In the genomic region with DNA sequence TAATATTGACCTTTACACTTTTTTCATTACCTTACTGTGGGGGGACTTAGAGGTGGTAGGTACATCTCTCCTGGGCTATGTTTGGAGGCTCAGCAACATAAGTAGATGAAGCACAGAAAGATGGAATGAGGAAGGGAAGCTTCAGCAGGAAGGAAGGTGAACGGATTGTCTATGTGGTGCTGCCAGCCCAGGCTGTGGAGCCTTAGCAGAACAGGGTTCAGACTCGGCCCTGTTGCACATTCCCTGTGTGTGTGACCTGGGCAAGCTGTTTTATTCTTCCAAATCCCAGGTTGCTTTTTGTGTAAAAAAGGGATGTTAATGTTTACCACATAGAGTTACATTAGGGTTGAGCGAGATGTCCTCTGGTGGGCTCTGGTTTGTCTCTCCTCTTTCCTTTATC, we compare ENCODE assay signal across 19 cellular contexts.
"Had no signal": no experiment of that assay in that cellular context is flagged by ENCODE, and none has a peak within 500 bp of the region (broad histone marks: within the 10 kb centered on the region; RNA-seq: fewer than 3 reads in every experiment).

No MANE protein-coding gene starts in this region.

- H3K36me3 ChIP-seq: MG63, SJSA1 had no signal

- DNase-seq: KBM-7, MG63, NCI-H1092, NCI-H1105 treated with DMSO at 0.1 percent for 48 hours, NCI-H1417 treated with DMSO at 0.1 percent for 48 hours, NCI-H146, NCI-H1694 treated with DMSO at 0.1 percent for 48 hours, NCI-H1930, NCI-H2081, NCI-H2107, NCI-H2227 treated with DMSO at 0.1 percent for 48 hours, NCI-H524, NCI-H526 treated with DMSO at 0.1 percent for 48 hours, NCI-H748 treated with DMSO at 0.1 percent for 48 hours, Right ventricle myocardium superior, RPMI8226, SIG-M5 had no signal

- H3K4me3 ChIP-seq: MG63, SJSA1, SK-N-MC had no signal

- H3K27ac ChIP-seq: SJSA1, SK-N-MC had no signal

- H3K4me1 ChIP-seq: SJSA1 had no signal

- H3K27me3 ChIP-seq: MG63, SJSA1 had no signal

- H3K9me3 ChIP-seq: MG63, SJSA1 had no signal
